1 cellular context compared by ENCODE assay signal in the genomic region with DNA sequence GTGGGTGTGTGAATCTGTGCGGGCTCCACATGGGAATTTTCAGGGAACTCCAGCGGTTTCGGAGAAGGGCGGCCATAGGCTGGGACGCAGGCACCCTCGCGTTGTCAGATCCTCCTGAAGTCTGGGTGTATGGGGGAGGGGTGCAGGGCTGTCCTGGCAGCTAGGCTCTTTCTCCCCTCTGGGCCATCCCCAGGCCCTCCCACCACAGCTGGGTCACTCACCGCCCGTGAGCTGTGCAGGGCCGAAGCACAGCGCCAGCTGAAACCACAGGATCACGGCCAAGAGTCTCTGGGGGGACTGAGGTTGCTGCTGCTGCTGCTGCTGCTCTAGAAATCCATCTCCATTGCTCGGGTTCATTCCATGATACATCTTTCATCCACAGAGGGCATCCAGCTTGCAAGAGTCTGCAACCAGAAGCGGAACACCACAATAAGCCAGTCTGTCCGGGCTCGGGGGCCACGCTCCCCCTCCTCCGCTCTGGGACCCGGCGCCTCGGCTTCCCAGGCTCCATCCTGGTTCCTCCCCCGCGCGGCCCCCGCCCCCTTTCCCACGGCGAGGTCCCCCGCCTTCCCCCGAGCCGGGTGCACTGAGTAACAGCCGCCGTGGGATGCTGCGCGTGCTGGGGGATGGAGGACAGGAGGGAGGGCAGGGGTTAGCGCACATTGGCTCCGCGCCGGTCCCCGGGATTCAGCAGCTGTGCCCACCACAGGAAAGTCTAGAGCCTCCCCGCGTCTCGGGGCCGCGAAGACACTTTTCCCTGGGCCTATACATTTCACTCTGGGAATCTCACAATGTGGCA.
A peak's percentile ranks its signal among the peaks of the same experiment; 100 is the strongest.
TF ChIP-seq lines count a peak whose summit lies in the region.

No MANE protein-coding gene starts in this region.

TF ChIP-seq in H1, 55 proteins besides CTCF, POLR2A, EP300 and RAD21 (continued from another document):
- 0 out of 2 replicates have a peak, but pooled peaks have one; percentile 7 for TF ChIP-seq PHF8 (conservative IDR thresholded peaks at IDR 0.05; ENCODE audit: low read depth, low read length)
- no peak for TF ChIP-seq TEAD4 (IDR thresholded peaks at IDR 0.05; ENCODE audit: low read depth, low read length)
- no peak for TF ChIP-seq HDAC2 (IDR thresholded peaks at IDR 0.05; ENCODE audit: borderline replicate concordance in 1 of 2, low read depth in 2 of 2, low read length in 2 of 2)
- TF ChIP-seq, protein P1, sequence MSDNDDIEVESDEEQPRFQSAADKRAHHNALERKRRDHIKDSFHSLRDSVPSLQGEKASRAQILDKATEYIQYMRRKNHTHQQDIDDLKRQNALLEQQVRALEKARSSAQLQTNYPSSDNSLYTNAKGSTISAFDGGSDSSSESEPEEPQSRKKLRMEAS (IDR thresholded peaks at IDR 0.05), result peak; percentile 23
- TF ChIP-seq YY1 (IDR thresholded peaks at IDR 0.05; ENCODE audit: low read depth, low read length), result peak; percentile 51; the same call in 1 of the 2 replicates
- no peak for TF ChIP-seq TCF12 (IDR thresholded peaks at IDR 0.05; ENCODE audit: low read depth, low read length)
